Comparison of ENCODE assay signal across 29 cellular contexts in genomic region chrX:111145878-111146277, GRCh38. TPM values are rescaled to one million over a fixed set of nuclear protein-coding genes. Genes with fewer than 3 reads are reported as not detected.
DNase-seq lines count a peak whose midpoint lies in the region; ATAC-seq, FAIRE-seq and TF ChIP-seq lines count a peak whose summit lies in the region.
"Had no signal": no experiment of that assay in that cellular context is flagged by ENCODE, and none has a peak within 500 bp of the region (broad histone marks: within the 10 kb centered on the region; RNA-seq: fewer than 3 reads in every experiment).

No MANE protein-coding gene starts in this region.

- H3K36me3 ChIP-seq in astrocyte (ENCODE audit: insufficient read depth, low read length) = no peaks in the 10 kb centered on the region
- H3K36me3 ChIP-seq: BE2C, BLaER1 had no signal

- ATAC-seq in A549 (no peak), GM19351 (IDR thresholded peaks at IDR 0.05; ENCODE audit: unreplicated experiment) (peak; percentile 64), HG03025 (IDR thresholded peaks at IDR 0.05; ENCODE audit: low FRiP score, unreplicated experiment) (no peak)

- H3K36me3 Mint-ChIP-seq in astrocyte (ENCODE audit: low read depth, unreplicated experiment) = peaks cover 3% of the 10 kb centered on the region
- H3K36me3 Mint-ChIP-seq in activated CD4-positive, alpha-beta T cell treated with anti-CD3 and anti-CD28 coated beads, Interleukin-2, amount 10 ng/mL, durations not matched to agents 7 days and 5 days (ENCODE audit: low read depth) = no peaks in the 10 kb centered on the region
- H3K36me3 Mint-ChIP-seq: CD14-positive monocyte; CD4-positive, alpha-beta memory T cell; CD4-positive, CD25-positive, alpha-beta regulatory T cell; CD8-positive, alpha-beta memory T cell had no signal

- H3K4me1 ChIP-seq in A549 (no peaks in the 10 kb centered on the region), astrocyte (ENCODE audit: insufficient read depth, low read length) (no peaks in the 10 kb centered on the region)
- H3K4me1 ChIP-seq: BE2C, BLaER1 had no signal

- H3K9ac ChIP-seq in astrocyte (ENCODE audit: low read length) = no peak overlapping the region
- H3K9ac ChIP-seq: BLaER1 had no signal

- H3K27ac ChIP-seq in A549 = no peak overlapping the region
- H3K27ac ChIP-seq in astrocyte (ENCODE audit: low read depth, low read length) = no peak overlapping the region
- H3K27ac ChIP-seq: 22Rv1, BLaER1 had no signal

- H3K9me3 ChIP-seq in A549 = no peaks in the 10 kb centered on the region
- H3K9me3 ChIP-seq in astrocyte (ENCODE audit: insufficient read depth, low read depth, low read length) = no peaks in the 10 kb centered on the region
- H3K9me3 ChIP-seq: BE2C, BLaER1 had no signal

- no peaks in the 10 kb centered on the region for H3K27me3 ChIP-seq in astrocyte (ENCODE audit: insufficient read depth, low read length)

- no peak overlapping the region for H3K4me3 ChIP-seq in A549
- H3K4me3 ChIP-seq in astrocyte (ENCODE audit: insufficient read depth, low read depth, low read length) = no peak overlapping the region
- H3K4me3 ChIP-seq: BLaER1 had no signal

- H3K4me2 ChIP-seq in A549 (no peak overlapping the region), astrocyte (ENCODE audit: low read length) (no peak overlapping the region)
- H3K4me2 ChIP-seq: BLaER1 had no signal

- POLR2A ChIA-PET in A549 (lab: Yijun Ruan, JAX) = no interaction called here
- POLR2A ChIA-PET in activated CD4-positive, alpha-beta T cell treated with anti-CD3 and anti-CD28 coated beads, Interleukin-2, amount 10 ng/mL, durations not matched to agents 7 days and 5 days (lab: Charles Lee) = no interaction called here

- H3K4me3 Mint-ChIP-seq in astrocyte (ENCODE audit: unreplicated experiment) = no peak overlapping the region
- no peak overlapping the region for H3K4me3 Mint-ChIP-seq in activated CD4-positive, alpha-beta T cell treated with anti-CD3 and anti-CD28 coated beads, Interleukin-2, amount 10 ng/mL, durations not matched to agents 7 days and 5 days
- H3K4me3 Mint-ChIP-seq: CD14-positive monocyte; CD4-positive, alpha-beta memory T cell; CD4-positive, CD25-positive, alpha-beta regulatory T cell; CD8-positive, alpha-beta memory T cell had no signal

- no peak overlapping the region for H2AFZ ChIP-seq in astrocyte (ENCODE audit: low read depth, low read length)

- no peak for TF ChIP-seq POLR2A in A549 (IDR thresholded peaks at IDR 0.05; ENCODE audit: low read length)

- H3K27ac Mint-ChIP-seq in astrocyte (ENCODE audit: unreplicated experiment) = no peak overlapping the region
- no peak overlapping the region for H3K27ac Mint-ChIP-seq in activated CD4-positive, alpha-beta T cell treated with anti-CD3 and anti-CD28 coated beads, Interleukin-2, amount 10 ng/mL, durations not matched to agents 7 days and 5 days
- H3K27ac Mint-ChIP-seq: CD14-positive monocyte; CD4-positive, alpha-beta memory T cell; CD4-positive, CD25-positive, alpha-beta regulatory T cell; CD8-positive, alpha-beta memory T cell had no signal

- FAIRE-seq in A549 (lab: Jason Lieb, UNC) = peak; percentile 74
- peak; percentile 81 for FAIRE-seq in astrocyte (lab: Jason Lieb, UNC)
- FAIRE-seq in colon (lab: Jason Lieb, UNC) = peak; percentile 43
- FAIRE-seq: GM12892, GM18507 had no signal

- H3K79me2 ChIP-seq in astrocyte (ENCODE audit: insufficient read depth, low read length) = no peaks in the 10 kb centered on the region

- DNase-seq in A549 (ENCODE audit: low read depth in 1 of 2, low spot score in 1 of 2) (no peak), astrocyte (ENCODE audit: low read depth) (no peak), NCI-H146 (lab: John Stamatoyannopoulos, UW) (no peak), NCI-H69 (lab: John Stamatoyannopoulos, UW) (no peak)
- no peak for DNase-seq in activated CD4-positive, alpha-beta T cell treated with anti-CD3 and anti-CD28 coated beads, Interleukin-2, amount 10 ng/mL, durations not matched to agents 7 days and 5 days
- DNase-seq: ACHN; BE2C; C1 segment of cervical spinal cord; CD4-positive, alpha-beta memory T cell; CD4-positive, CD25-positive, alpha-beta regulatory T cell; CD8-positive, alpha-beta memory T cell; COR-L47; DMS 273 treated with DMSO at 0.1 percent for 48 hours; DMS153; DMS53; DMS79; DND-41; EL; GDM1 had no signal

- CTCF ChIA-PET in A549 (lab: Yijun Ruan, JAX) = no interaction called here
- CTCF ChIA-PET in activated CD4-positive, alpha-beta T cell treated with anti-CD3 and anti-CD28 coated beads, Interleukin-2, amount 10 ng/mL, durations not matched to agents 7 days and 5 days (lab: Charles Lee) = no interaction called here

- no peaks in the 10 kb centered on the region for H3K4me1 Mint-ChIP-seq in astrocyte (ENCODE audit: low read depth, unreplicated experiment)
- no peaks in the 10 kb centered on the region for H3K4me1 Mint-ChIP-seq in activated CD4-positive, alpha-beta T cell treated with anti-CD3 and anti-CD28 coated beads, Interleukin-2, amount 10 ng/mL, durations not matched to agents 7 days and 5 days
- H3K4me1 Mint-ChIP-seq: CD14-positive monocyte; CD4-positive, alpha-beta memory T cell; CD4-positive, CD25-positive, alpha-beta regulatory T cell; CD8-positive, alpha-beta memory T cell had no signal

- no peak for TF ChIP-seq CTCF in A549 (IDR thresholded peaks at IDR 0.05)
- TF ChIP-seq CTCF in astrocyte (IDR thresholded peaks at IDR 0.05; ENCODE audit: insufficient read depth, low read depth, low read length) = no peak

- no peak for TF ChIP-seq EP300 in A549 (IDR thresholded peaks at IDR 0.05)

- no peaks in the 10 kb centered on the region for H3K27me3 Mint-ChIP-seq in astrocyte (ENCODE audit: low read depth, unreplicated experiment)
- no peaks in the 10 kb centered on the region for H3K27me3 Mint-ChIP-seq in activated CD4-positive, alpha-beta T cell treated with anti-CD3 and anti-CD28 coated beads, Interleukin-2, amount 10 ng/mL, durations not matched to agents 7 days and 5 days
- H3K27me3 Mint-ChIP-seq: CD4-positive, alpha-beta memory T cell; CD4-positive, CD25-positive, alpha-beta regulatory T cell had no signal

- no peak for TF ChIP-seq RAD21 in A549 (conservative IDR thresholded peaks at IDR 0.05 in 1 of 2, IDR thresholded peaks at IDR 0.05 in 1 of 2)

- no peaks in the 10 kb centered on the region for H4K20me1 ChIP-seq in astrocyte (ENCODE audit: insufficient read depth, low read length)
- H4K20me1 ChIP-seq: BLaER1 had no signal

- H3K9me3 Mint-ChIP-seq in astrocyte (ENCODE audit: unreplicated experiment) = peaks cover 2% of the 10 kb centered on the region
- H3K9me3 Mint-ChIP-seq in activated CD4-positive, alpha-beta T cell treated with anti-CD3 and anti-CD28 coated beads, Interleukin-2, amount 10 ng/mL, durations not matched to agents 7 days and 5 days = no peaks in the 10 kb centered on the region
- H3K9me3 Mint-ChIP-seq: CD14-positive monocyte; CD4-positive, alpha-beta memory T cell had no signal

TF ChIP-seq in A549, 52 proteins besides CTCF, POLR2A, EP300 and RAD21:
- TF ChIP-seq RNF2 (IDR thresholded peaks at IDR 0.05; ENCODE audit: borderline replicate concordance, low read depth) (no peak), GATA3 (IDR thresholded peaks at IDR 0.05; ENCODE audit: borderline replicate concordance) (no peak), REST (IDR thresholded peaks at IDR 0.05) (no peak), BHLHE40 (IDR thresholded peaks at IDR 0.05; ENCODE audit: low read depth, low read length) (no peak), KDM1A (IDR thresholded peaks at IDR 0.05; ENCODE audit: low read depth) (no peak), EHMT2 (IDR thresholded peaks at IDR 0.05; ENCODE audit: low read depth) (no peak), FOSL2 (IDR thresholded peaks at IDR 0.05) (no peak), FOSL2 (CRISPR knock-in tag; IDR thresholded peaks at IDR 0.05) (no peak), CBX8 (IDR thresholded peaks at IDR 0.05) (no peak)

RNA-seq across cellular contexts. Expression of gene PAK3, which starts 49.9 kb away (rescaled TPM):
- 0.12 and 0.17 TPM in 2 replicates for polyA plus RNA-seq in A549 (2011; rRNA removed)
- 0.03 and 0.05 TPM in 2 replicates for polyA plus RNA-seq in A549 (2012; cell fraction: cytosol; rRNA removed)
- polyA plus RNA-seq in A549 (2012; cell fraction: nucleus; rRNA removed) = 0.04 TPM in 1 of 2 replicates, not detected in the other
- 0.03 to 0.15 TPM (median 0.06 TPM) in 3 replicates for polyA plus RNA-seq in A549 (2017; fragmentation: RNase III; extraction: RNeasy Plus Mini Kit Qiagen cat#74134 plus additional on column Dnase treatment)
- polyA minus RNA-seq in A549 (2011; rRNA and poly(A)+ RNA removed) = 0.17 and 0.19 TPM in 2 replicates
- total RNA-seq in astrocyte = 13.7 TPM in 2 replicates
- under 1 TPM in 1 of 2 experiments, not detected in 1; 0.17 TPM for total RNA-seq in activated CD4-positive, alpha-beta T cell treated with anti-CD3 and anti-CD28 coated beads, Interleukin-2, amount 10 ng/mL, durations not matched to agents 7 days and 5 days
- total RNA-seq: A172, A673 had no signal
- polyA plus RNA-seq: CD14-positive monocyte had no signal

Comparison
In these comparisons a context has a peak if more than half of its experiments do, and no peak if none do; other contexts are left out.
1. RNA of gene PAK3, which starts 49.9 kb away (total RNA-seq): 13.7 TPM in astrocyte; 0.17 TPM in activated CD4-positive, alpha-beta T cell treated with anti-CD3 and anti-CD28 coated beads, Interleukin-2, amount 10 ng/mL, durations not matched to agents 7 days and 5 days; every median in the first group is over 10 times any median in the second.